ENCODE assay signal across 8 cellular contexts in the genomic region with DNA sequence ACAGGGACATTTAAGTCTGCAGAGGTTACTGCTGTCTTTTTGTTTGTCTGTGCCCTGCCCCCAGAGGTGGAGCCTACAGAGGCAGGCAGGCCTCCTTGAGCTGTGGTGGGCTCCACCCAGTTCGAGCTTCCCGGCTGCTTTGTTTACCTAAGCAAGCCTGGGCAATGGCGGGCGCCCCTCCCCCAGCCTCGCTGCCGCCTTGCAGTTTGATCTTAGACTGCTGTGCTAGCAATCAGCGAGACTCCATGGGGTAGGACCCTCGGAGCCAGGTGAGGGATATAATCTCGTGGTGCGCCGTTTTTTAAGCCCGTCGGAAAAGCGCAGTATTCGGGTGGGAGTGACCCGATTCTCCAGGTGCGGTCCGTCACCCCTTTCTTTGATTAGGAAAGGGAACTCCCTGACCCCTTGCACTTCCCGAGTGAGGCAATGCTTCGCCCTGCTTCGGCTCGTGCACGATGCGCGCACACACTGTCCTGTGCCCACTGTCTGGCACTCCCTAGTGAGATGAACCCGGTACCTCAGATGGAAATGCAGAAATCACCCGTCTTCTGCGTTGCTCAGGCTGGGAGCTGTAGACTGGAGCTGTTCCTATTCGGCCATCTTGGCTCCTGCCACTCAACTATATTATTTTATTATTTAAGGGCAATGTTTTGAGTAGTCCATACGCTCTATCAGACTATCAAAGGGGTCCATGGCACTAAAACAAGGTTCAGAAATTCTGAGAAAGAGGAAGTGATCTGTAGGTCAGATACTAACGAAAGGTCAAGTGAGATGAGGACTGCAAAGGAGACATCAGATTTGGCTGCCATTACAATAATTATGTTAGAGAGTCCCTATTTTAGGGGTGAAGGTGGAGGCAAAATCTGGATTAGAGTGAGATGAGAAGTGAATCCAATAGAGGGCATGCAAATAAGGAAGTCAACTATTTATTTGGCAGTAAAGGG.
DNase-seq lines count a peak whose midpoint lies in the region; ATAC-seq, FAIRE-seq and TF ChIP-seq lines count a peak whose summit lies in the region.
"Not testable (repeated sequence)": the region's sequence is repeated elsewhere in the genome, so short reads cannot be mapped to it uniquely, and the experiment has no call there.

No MANE protein-coding gene starts in this region.

- intact Hi-C loops in Caco-2 (cut with micrococcal nuclease; ENCODE audit: unreplicated experiment); K562 (cut with micrococcal nuclease): not testable (repeated sequence)

- CTCF ChIA-PET in Caco-2 (lab: Charles Lee); K562 (lab: Yijun Ruan, JAX; ENCODE audit: low intra/inter-chr PET ratio): not testable (repeated sequence)

- not testable (repeated sequence) for TF ChIP-seq EP300 in K562 (IDR thresholded peaks at IDR 0.05; ENCODE audit: low read length)

- not testable (repeated sequence) for TF ChIP-seq POLR2A in GM12891 (IDR thresholded peaks at IDR 0.05; ENCODE audit: low read depth, low read length)
- TF ChIP-seq POLR2A in K562 (conservative IDR thresholded peaks at IDR 0.05) = 0 out of 2 replicates have a peak, but pooled peaks have one; percentile 26

- WGBS in K562 (ENCODE audit: insufficient coverage, low coverage, missing lambda C conversion rate) = 1% methylated on average over 21 of the region's 31 CpGs
- no CpG with 5 or more reads among the region's 31 CpGs for WGBS in neuronal stem cell (ENCODE audit: extremely low coverage in 2 of 2, insufficient read length in 2 of 2, insufficient replicate concordance in 1 of 2), 2 donors

- not testable (repeated sequence) for H4K91ac ChIP-seq in neuronal stem cell (ENCODE audit: low read depth, low read length, poor library complexity)

- peak overlapping the region; percentile 86 for H2AFZ ChIP-seq in K562 (ENCODE audit: low read depth, low read length)
- H2AFZ ChIP-seq in neuronal stem cell (ENCODE audit: low read length) = peak overlapping the region; percentile 71

- peaks cover 15% of the 10 kb centered on the region for H3K4me1 ChIP-seq in Caco-2
- not testable (repeated sequence) for H3K4me1 ChIP-seq in HUES48 (ENCODE audit: control insufficient read depth, insufficient read depth, low read length); SJCRH30; K562 (replicated peaks in 1 of 2; ENCODE audit: control insufficient read depth in 2 of 2, insufficient read depth in 2 of 2, low read length in 2 of 2); iPS-20b (ENCODE audit: insufficient read depth, low read length); neuronal stem cell (ENCODE audit: control insufficient read depth in 2 of 2, insufficient read depth in 1 of 2, low read depth in 1 of 2, low read length in 2 of 2)

- not testable (repeated sequence) for TF ChIP-seq CTCF in Caco-2 (IDR thresholded peaks at IDR 0.05; ENCODE audit: insufficient read depth in 1 of 2, low read depth in 1 of 2, low read length in 1 of 2, severe bottlenecking in 1 of 2, unreplicated experiment in 1 of 2); K562 (IDR thresholded peaks at IDR 0.05 in 2 of 3, conservative IDR thresholded peaks at IDR 0.05 in 1 of 3; ENCODE audit: insufficient read depth in 2 of 3, low read depth in 1 of 3, low read length in 3 of 3)

- not testable (repeated sequence) for H3K4ac ChIP-seq in neuronal stem cell (ENCODE audit: low read length)

- H3K9ac ChIP-seq in HUES48 (ENCODE audit: low read depth, low read length); iPS-20b (ENCODE audit: low read depth, low read length); neuronal stem cell (ENCODE audit: low read depth, low read length, poor library complexity): not testable (repeated sequence)
- H3K9ac ChIP-seq in K562 (ENCODE audit: insufficient read depth in 1 of 2, low read depth in 2 of 2, low read length in 2 of 2) = peak overlapping the region; percentile 25 to 81; a peak in 2 of 4 replicates

- not testable (repeated sequence) for H2BK15ac ChIP-seq in neuronal stem cell (ENCODE audit: low read length)

- H4K8ac ChIP-seq in neuronal stem cell (ENCODE audit: low read depth, low read length) = not testable (repeated sequence)

- not testable (repeated sequence) for H3K23ac ChIP-seq in neuronal stem cell (ENCODE audit: low read depth, low read length, poor library complexity)

- H2BK120ac ChIP-seq in neuronal stem cell (ENCODE audit: low read depth, low read length) = not testable (repeated sequence)

- peak overlapping the region; percentile 83 for H3K4me3 Mint-ChIP-seq in Caco-2 (ENCODE audit: unreplicated experiment)

- not testable (repeated sequence) for TF ChIP-seq RAD21 in K562 (CRISPR knock-in tag; conservative IDR thresholded peaks at IDR 0.05 in 1 of 2, IDR thresholded peaks at IDR 0.05 in 1 of 2)

- DNase-seq in Caco-2 = peak in 1 of 2 experiments; percentile 7
- not testable (repeated sequence) for DNase-seq in GM12891 (ENCODE audit: insufficient read length, low spot score); SJCRH30; K562 (ENCODE audit: extremely low read depth in 1 of 4, low spot score in 3 of 4); neuronal stem cell (ENCODE audit: low spot score)
- peak; percentile 38 for DNase-seq in NCI-H510A treated with DMSO at 0.1 percent for 48 hours (lab: John Stamatoyannopoulos, UW)

- not testable (repeated sequence) for H3K27ac ChIP-seq in HUES48 (ENCODE audit: low read depth, low read length); SJCRH30; K562 (ENCODE audit: extremely low read depth, low read depth, low read length); iPS-20b (ENCODE audit: low read length); neuronal stem cell (replicated peaks; ENCODE audit: low read length)

- H3K79me2 ChIP-seq in K562 (ENCODE audit: control insufficient read depth, insufficient read depth, low read length) = not testable (repeated sequence)

- peak overlapping the region; percentile 85 for H3K27ac Mint-ChIP-seq in Caco-2 (ENCODE audit: unreplicated experiment)

- not testable (repeated sequence) for H3K27me3 ChIP-seq in Caco-2 (replicated peaks; ENCODE audit: control insufficient read depth, insufficient read depth, low read length); HUES48 (ENCODE audit: control insufficient read depth, insufficient read depth, low read length); SJCRH30; K562 (ENCODE audit: control insufficient read depth in 2 of 2, insufficient read depth in 2 of 2, low read length in 2 of 2); iPS-20b (ENCODE audit: insufficient read depth, low read length); neuronal stem cell (ENCODE audit: control insufficient read depth in 3 of 3, insufficient read depth in 3 of 3, low read depth in 1 of 3, low read length in 3 of 3)

- not testable (repeated sequence) for H2BK12ac ChIP-seq in neuronal stem cell (ENCODE audit: low read length)

- H3K36me3 Mint-ChIP-seq in Caco-2 (ENCODE audit: insufficient read depth, unreplicated experiment) = not testable (repeated sequence)

- not testable (repeated sequence) for H3K79me1 ChIP-seq in neuronal stem cell (ENCODE audit: low read depth, low read length)

- H3K36me3 ChIP-seq in Caco-2 (ENCODE audit: control insufficient read depth, insufficient read depth, low read length); HUES48 (ENCODE audit: control insufficient read depth, insufficient read depth, low read length); SJCRH30; K562 (ENCODE audit: control insufficient read depth, insufficient read depth, low read length); iPS-20b (ENCODE audit: insufficient read depth, low read depth, low read length); neuronal stem cell (replicated peaks in 1 of 2; ENCODE audit: control insufficient read depth in 2 of 2, insufficient read depth in 2 of 2, low read length in 2 of 2): not testable (repeated sequence)

- not testable (repeated sequence) for H3K9me3 ChIP-seq in Caco-2; HUES48 (ENCODE audit: control insufficient read depth, insufficient read depth, low read length); SJCRH30 (replicated peaks); K562 (replicated peaks; ENCODE audit: control insufficient read depth, insufficient read depth, low read depth, low read length); iPS-20b (ENCODE audit: insufficient read depth, low read depth, low read length); neuronal stem cell (replicated peaks in 1 of 2; ENCODE audit: control insufficient read depth in 2 of 2, insufficient read depth in 1 of 2, low read depth in 1 of 2, low read length in 2 of 2)

- H3K4me1 Mint-ChIP-seq in Caco-2 (ENCODE audit: low read depth, unreplicated experiment) = not testable (repeated sequence)

- not testable (repeated sequence) for H3K14ac ChIP-seq in neuronal stem cell (ENCODE audit: low read length)

- H3K4me3 ChIP-seq in Caco-2 (ENCODE audit: low read depth, low read length) (peak overlapping the region; percentile 33), HUES48 (ENCODE audit: low read depth, low read length) (peak overlapping the region; percentile 44; the same call in 1 of the 2 replicates), SJCRH30 (peak overlapping the region; percentile 17; the same call in 1 of the 2 replicates), K562 (peak overlapping the region; percentile 36), iPS-20b (ENCODE audit: low read length) (peak overlapping the region; percentile 35; the same call in 1 of the 2 replicates)
- H3K4me3 ChIP-seq in neuronal stem cell (ENCODE audit: low read length in 2 of 2) = not testable (repeated sequence)

- POLR2A ChIA-PET in Caco-2 (lab: Charles Lee) (interaction anchor here (0.6 kb wide), 1 partner anchor 19 kb away, joined by 3 read pairs; no protein-coding TSS in a partner anchor), K562 (lab: Yijun Ruan, JAX) (interaction anchor here (0.7 kb wide), 1 partner anchor 180 kb away, joined by 3 read pairs; no protein-coding TSS in a partner anchor)

- peak; percentile 66 for ATAC-seq in K562

- not testable (repeated sequence) for H3K18ac ChIP-seq in neuronal stem cell (ENCODE audit: low read length)

- peaks cover 13% of the 10 kb centered on the region for H3K9me3 Mint-ChIP-seq in Caco-2 (ENCODE audit: unreplicated experiment)

- H3K27me3 Mint-ChIP-seq in Caco-2 (ENCODE audit: insufficient read depth, unreplicated experiment) = not testable (repeated sequence)

- peak overlapping the region; percentile 66 for H3K4me2 ChIP-seq in K562 (ENCODE audit: insufficient read depth, low read length)
- H3K4me2 ChIP-seq in neuronal stem cell (ENCODE audit: insufficient read depth, low read length, poor library complexity, severe bottlenecking) = not testable (repeated sequence)

- not testable (repeated sequence) for H2BK5ac ChIP-seq in neuronal stem cell (ENCODE audit: low read length)

- in situ Hi-C loops in K562 (cut with MboI) = not testable (repeated sequence)

- H4K20me1 ChIP-seq in K562 (replicated peaks; ENCODE audit: control insufficient read depth, insufficient read depth, low read length) = not testable (repeated sequence)

- H3K9me1 ChIP-seq in K562 (ENCODE audit: control insufficient read depth, insufficient read depth, low read length) = not testable (repeated sequence)

- FAIRE-seq in GM12891 (lab: Jason Lieb, UNC); K562 (lab: Jason Lieb, UNC): not testable (repeated sequence)

- H2AK5ac ChIP-seq in neuronal stem cell (ENCODE audit: low read depth, low read length) = not testable (repeated sequence)

- not testable (repeated sequence) for BruUV-seq in Caco-2 (replicated peaks; lab: Mats Ljungman, UMichigan)
- BruUV-seq in K562 (replicated peaks; lab: Mats Ljungman, UMichigan) = TSS peak; percentile 37
